ENCODE assay signal across 1 cellular context in genomic region chr20:50992336-50992732, GRCh38.
TF ChIP-seq lines count a peak whose summit lies in the region.

No MANE protein-coding gene starts in this region.

TF ChIP-seq in IMR-90, 13 proteins besides CTCF, POLR2A, EP300 and RAD21:
- no peak for TF ChIP-seq FOS (IDR thresholded peaks at IDR 0.05; ENCODE audit: low read depth, low read length)
TF ChIP-seq in IMR-90: peak in this region for 0.
